1 cellular context compared by ENCODE assay signal in the genomic region with DNA sequence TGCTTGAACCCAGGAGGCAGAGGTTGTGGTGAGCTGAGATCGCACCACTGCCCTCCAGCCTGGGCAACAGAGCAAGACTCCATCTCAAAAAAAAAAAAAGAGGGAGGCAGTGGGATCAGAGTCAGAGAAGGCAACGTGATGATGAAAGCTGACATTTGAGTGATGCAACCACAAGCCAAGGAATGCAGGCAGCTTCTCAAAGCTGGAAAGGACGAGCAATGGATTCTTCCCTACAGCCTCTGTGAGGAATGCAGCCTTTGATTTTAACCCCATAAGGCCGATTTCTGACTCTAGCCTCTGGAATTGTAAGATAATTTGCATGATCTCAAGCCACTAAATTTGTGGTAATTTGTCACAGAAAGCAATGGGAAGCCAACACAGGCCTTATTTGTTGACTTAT.
TF ChIP-seq lines count a peak whose summit lies in the region.

No MANE protein-coding gene starts in this region.

TF ChIP-seq in WTC11, 78 proteins besides CTCF, POLR2A, EP300 and RAD21:
- TF ChIP-seq, protein P1, sequence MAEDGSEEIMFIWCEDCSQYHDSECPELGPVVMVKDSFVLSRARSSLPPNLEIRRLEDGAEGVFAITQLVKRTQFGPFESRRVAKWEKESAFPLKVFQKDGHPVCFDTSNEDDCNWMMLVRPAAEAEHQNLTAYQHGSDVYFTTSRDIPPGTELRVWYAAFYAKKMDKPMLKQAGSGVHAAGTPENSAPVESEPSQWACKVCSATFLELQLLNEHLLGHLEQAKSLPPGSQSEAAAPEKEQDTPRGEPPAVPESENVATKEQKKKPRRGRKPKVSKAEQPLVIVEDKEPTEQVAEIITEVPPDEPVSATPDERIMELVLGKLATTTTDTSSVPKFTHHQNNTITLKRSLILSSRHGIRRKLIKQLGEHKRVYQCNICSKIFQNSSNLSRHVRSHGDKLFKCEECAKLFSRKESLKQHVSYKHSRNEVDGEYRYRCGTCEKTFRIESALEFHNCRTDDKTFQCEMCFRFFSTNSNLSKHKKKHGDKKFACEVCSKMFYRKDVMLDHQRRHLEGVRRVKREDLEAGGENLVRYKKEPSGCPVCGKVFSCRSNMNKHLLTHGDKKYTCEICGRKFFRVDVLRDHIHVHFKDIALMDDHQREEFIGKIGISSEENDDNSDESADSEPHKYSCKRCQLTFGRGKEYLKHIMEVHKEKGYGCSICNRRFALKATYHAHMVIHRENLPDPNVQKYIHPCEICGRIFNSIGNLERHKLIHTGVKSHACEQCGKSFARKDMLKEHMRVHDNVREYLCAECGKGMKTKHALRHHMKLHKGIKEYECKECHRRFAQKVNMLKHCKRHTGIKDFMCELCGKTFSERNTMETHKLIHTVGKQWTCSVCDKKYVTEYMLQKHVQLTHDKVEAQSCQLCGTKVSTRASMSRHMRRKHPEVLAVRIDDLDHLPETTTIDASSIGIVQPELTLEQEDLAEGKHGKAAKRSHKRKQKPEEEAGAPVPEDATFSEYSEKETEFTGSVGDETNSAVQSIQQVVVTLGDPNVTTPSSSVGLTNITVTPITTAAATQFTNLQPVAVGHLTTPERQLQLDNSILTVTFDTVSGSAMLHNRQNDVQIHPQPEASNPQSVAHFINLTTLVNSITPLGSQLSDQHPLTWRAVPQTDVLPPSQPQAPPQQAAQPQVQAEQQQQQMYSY (CRISPR knock-in tag; IDR thresholded peaks at IDR 0.05): no peak
- TF ChIP-seq ZNF263 (CRISPR knock-in tag; IDR thresholded peaks at IDR 0.05; ENCODE audit: low read depth) (no peak), SMAD3 (CRISPR knock-in tag; IDR thresholded peaks at IDR 0.05; ENCODE audit: borderline replicate concordance) (no peak), ZNF121 (CRISPR knock-in tag; IDR thresholded peaks at IDR 0.05) (no peak), ZBTB21 (CRISPR knock-in tag; IDR thresholded peaks at IDR 0.05; ENCODE audit: borderline replicate concordance) (no peak), GRHL2 (CRISPR knock-in tag; IDR thresholded peaks at IDR 0.05; ENCODE audit: insufficient replicate concordance, severe bottlenecking) (no peak), JUN (CRISPR knock-in tag; IDR thresholded peaks at IDR 0.05) (no peak), HMGA2 (CRISPR knock-in tag; IDR thresholded peaks at IDR 0.05) (no peak)
- TF ChIP-seq, protein P2, sequence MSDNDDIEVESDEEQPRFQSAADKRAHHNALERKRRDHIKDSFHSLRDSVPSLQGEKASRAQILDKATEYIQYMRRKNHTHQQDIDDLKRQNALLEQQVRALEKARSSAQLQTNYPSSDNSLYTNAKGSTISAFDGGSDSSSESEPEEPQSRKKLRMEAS (CRISPR knock-in tag; IDR thresholded peaks at IDR 0.05): no peak
- TF ChIP-seq, protein P3, sequence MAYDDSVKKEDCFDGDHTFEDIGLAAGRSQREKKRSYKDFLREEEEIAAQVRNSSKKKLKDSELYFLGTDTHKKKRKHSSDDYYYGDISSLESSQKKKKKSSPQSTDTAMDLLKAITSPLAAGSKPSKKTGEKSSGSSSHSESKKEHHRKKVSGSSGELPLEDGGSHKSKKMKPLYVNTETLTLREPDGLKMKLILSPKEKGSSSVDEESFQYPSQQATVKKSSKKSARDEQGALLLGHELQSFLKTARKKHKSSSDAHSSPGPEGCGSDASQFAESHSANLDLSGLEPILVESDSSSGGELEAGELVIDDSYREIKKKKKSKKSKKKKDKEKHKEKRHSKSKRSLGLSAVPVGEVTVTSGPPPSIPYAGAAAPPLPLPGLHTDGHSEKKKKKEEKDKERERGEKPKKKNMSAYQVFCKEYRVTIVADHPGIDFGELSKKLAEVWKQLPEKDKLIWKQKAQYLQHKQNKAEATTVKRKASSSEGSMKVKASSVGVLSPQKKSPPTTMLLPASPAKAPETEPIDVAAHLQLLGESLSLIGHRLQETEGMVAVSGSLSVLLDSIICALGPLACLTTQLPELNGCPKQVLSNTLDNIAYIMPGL (CRISPR knock-in tag; IDR thresholded peaks at IDR 0.05): no peak
- TF ChIP-seq, protein P4, sequence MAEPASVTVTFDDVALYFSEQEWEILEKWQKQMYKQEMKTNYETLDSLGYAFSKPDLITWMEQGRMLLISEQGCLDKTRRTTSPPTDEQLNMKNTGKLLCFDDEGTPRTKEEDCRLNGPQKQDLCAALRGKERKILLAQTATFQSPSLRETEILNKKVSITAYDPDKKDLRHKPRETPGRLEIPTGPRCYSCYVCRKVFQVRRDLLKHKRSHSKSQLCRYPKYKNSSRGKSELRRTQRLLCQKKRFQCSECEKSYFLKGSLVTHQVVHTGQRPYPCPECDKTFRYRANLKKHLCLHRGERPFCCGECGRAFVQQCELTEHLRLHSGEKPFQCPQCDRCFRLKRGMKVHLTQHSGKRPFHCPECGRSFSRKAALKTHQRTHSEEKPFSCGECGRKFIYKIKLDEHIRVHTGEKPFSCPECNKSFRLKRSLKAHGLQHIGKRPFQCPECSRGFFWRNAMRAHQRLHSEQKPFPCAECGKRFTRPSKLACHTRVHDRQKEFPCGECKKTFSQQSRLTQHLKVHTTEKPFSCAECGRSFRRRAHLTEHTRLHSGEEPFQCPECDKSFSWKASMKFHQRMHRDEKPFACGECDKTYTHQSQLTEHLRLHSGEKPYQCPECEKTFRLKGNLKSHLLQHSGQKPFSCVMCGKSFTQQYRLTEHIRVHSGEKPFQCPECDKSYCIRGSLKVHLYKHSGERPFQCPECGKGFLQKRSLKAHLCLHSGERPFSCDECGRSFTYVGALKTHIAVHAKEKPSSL (CRISPR knock-in tag; conservative IDR thresholded peaks at IDR 0.05): no peak
